12 cellular contexts compared by ENCODE assay signal in the genomic region with DNA sequence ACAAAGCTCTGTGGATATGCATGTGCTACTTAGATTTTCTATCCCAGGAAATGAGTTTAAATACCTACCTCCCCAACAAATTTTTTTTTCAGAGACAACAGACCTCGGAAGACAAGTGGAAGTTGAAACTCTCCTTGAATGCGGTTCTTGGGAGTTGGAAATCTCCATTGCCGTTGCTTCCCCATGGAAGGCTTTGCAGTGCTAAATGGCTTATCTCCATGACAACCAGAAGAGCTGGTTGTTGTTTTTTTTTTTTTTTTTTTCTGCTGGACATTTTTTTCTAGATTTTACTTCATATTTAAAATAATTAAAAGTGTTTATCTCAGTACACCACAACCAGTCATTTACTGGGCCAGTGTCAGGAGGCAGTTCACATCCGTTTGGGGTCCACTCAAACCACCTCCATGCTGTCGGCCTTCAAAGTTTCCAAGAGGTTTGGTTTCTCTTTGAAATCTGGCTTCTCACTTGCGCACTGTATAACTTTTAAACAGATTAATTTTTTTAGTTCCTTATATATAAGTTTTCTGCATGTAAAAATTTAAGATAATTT.
DNase-seq lines count a peak whose midpoint lies in the region; ATAC-seq and TF ChIP-seq lines count a peak whose summit lies in the region.
"Had no signal": no experiment of that assay in that cellular context is flagged by ENCODE, and none has a peak within 500 bp of the region (broad histone marks: within the 10 kb centered on the region; RNA-seq: fewer than 3 reads in every experiment).

No MANE protein-coding gene starts in this region.

- peak overlapping the region; percentile 29 to 88 (median 84) for H3K4me3 Mint-ChIP-seq in CD4-positive, alpha-beta memory T cell
- H3K4me3 Mint-ChIP-seq in HFFc6 = peak overlapping the region; percentile 45; the same call in 1 of the 2 replicates
- peak overlapping the region; percentile 62 for H3K4me3 Mint-ChIP-seq in activated T-helper 2 cell treated with anti-CD3 and anti-CD28 coated beads, Interferon-gamma antibody, Interleukin-2, Interleukin-4, amounts not matched to agents 10 μg/mL and 5 μg/mL and 100 μg/mL, durations not matched to agents 14 hours and 24 hours and 36 hours (ENCODE audit: low read depth)
- H3K4me3 Mint-ChIP-seq in naive B cell = peak overlapping the region in 7 of 8 donors; percentile 13 to 88 (median 79)
- H3K4me3 Mint-ChIP-seq: mesothelial cell of epicardium had no signal

- no peaks in the 10 kb centered on the region for H3K27me3 Mint-ChIP-seq in CD4-positive, alpha-beta memory T cell
- H3K27me3 Mint-ChIP-seq in HFFc6 (ENCODE audit: insufficient read depth) = no peaks in the 10 kb centered on the region; the same call in 1 of the 2 replicates
- H3K27me3 Mint-ChIP-seq in activated T-helper 2 cell treated with anti-CD3 and anti-CD28 coated beads, Interferon-gamma antibody, Interleukin-2, Interleukin-4, amounts not matched to agents 10 μg/mL and 5 μg/mL and 100 μg/mL, durations not matched to agents 14 hours and 24 hours and 36 hours (ENCODE audit: low read depth) = peaks cover 6% of the 10 kb centered on the region
- peaks cover 0 to 6% (median 3%) of the 10 kb centered on the region in 3 donors for H3K27me3 Mint-ChIP-seq in naive B cell

- H3K27me3 ChIP-seq in CD4-positive, alpha-beta memory T cell (ENCODE audit: insufficient read depth, low read length) = no peaks in the 10 kb centered on the region

- no peak for DNase-seq in CD4-positive, alpha-beta memory T cell
- DNase-seq in HFFc6 (no peak), naive B cell (no peak), NCI-H187 (lab: John Stamatoyannopoulos, UW) (no peak), putamen (ENCODE audit: low spot score) (no peak)
- DNase-seq in activated T-helper 2 cell treated with anti-CD3 and anti-CD28 coated beads, Interferon-gamma antibody, Interleukin-2, Interleukin-4, amounts not matched to agents 10 μg/mL and 5 μg/mL and 100 μg/mL, durations not matched to agents 14 hours and 24 hours and 36 hours (ENCODE audit: low spot score) = no peak
- DNase-seq: NCI-H1930 had no signal

- no peak overlapping the region for H3K27ac ChIP-seq in CD4-positive, alpha-beta memory T cell (ENCODE audit: low read depth, low read length)
- H3K27ac ChIP-seq: RWPE1 had no signal

- POLR2A ChIA-PET in CD4-positive, alpha-beta memory T cell (lab: Charles Lee; ENCODE audit: partially characterized antibody) = interaction anchor here (0.8 to 1.2 kb wide), 2 partner anchors 482 to 555 kb away, joined by 4 read pairs; partner anchors contain the start of gene SFMBT2

- intact Hi-C loops in CD4-positive, alpha-beta memory T cell (cut with micrococcal nuclease) = loop anchor here (5.0 kb wide), 1 partner anchor 511 kb away; no protein-coding TSS in a partner anchor
- intact Hi-C loops in activated T-helper 2 cell treated with anti-CD3 and anti-CD28 coated beads, Interferon-gamma antibody, Interleukin-2, Interleukin-4, amounts not matched to agents 10 μg/mL and 5 μg/mL and 100 μg/mL, durations not matched to agents 14 hours and 24 hours and 36 hours (cut with micrococcal nuclease) = loop anchor here (5.0 to 10.0 kb wide), 4 partner anchors 106 to 344 kb away; no protein-coding TSS in a partner anchor

- H3K9me3 ChIP-seq in CD4-positive, alpha-beta memory T cell (ENCODE audit: control insufficient read depth in 1 of 2, low read length in 2 of 2) = no peaks in the 10 kb centered on the region

- peaks cover 0 to 2% of the 10 kb centered on the region in 2 donors for H3K36me3 Mint-ChIP-seq in CD4-positive, alpha-beta memory T cell
- H3K36me3 Mint-ChIP-seq in HFFc6 (ENCODE audit: low read depth) (peaks cover 6% of the 10 kb centered on the region; the same call in 1 of the 2 replicates), naive B cell (no peaks in the 10 kb centered on the region)
- no peaks in the 10 kb centered on the region for H3K36me3 Mint-ChIP-seq in activated T-helper 2 cell treated with anti-CD3 and anti-CD28 coated beads, Interferon-gamma antibody, Interleukin-2, Interleukin-4, amounts not matched to agents 10 μg/mL and 5 μg/mL and 100 μg/mL, durations not matched to agents 14 hours and 24 hours and 36 hours (ENCODE audit: low read depth)
- H3K36me3 Mint-ChIP-seq: mesothelial cell of epicardium had no signal

- CTCF ChIA-PET in CD4-positive, alpha-beta memory T cell (lab: Charles Lee; ENCODE audit: partially characterized antibody) = interaction anchor here (0.9 to 2.8 kb wide), 3 partner anchors 9 to 488 kb away, joined by 3 to 21 read pairs (median 6); no protein-coding TSS in a partner anchor

- ATAC-seq in naive B cell (ENCODE audit: low read depth in 2 of 2) (no peak), HG03280 (IDR thresholded peaks at IDR 0.05; ENCODE audit: unreplicated experiment) (no peak), HG03460 (IDR thresholded peaks at IDR 0.05; ENCODE audit: unreplicated experiment) (no peak)

- H3K9me3 Mint-ChIP-seq in CD4-positive, alpha-beta memory T cell = no peaks in the 10 kb centered on the region
- H3K9me3 Mint-ChIP-seq in HFFc6 = peaks cover 17% of the 10 kb centered on the region
- peaks cover 8% of the 10 kb centered on the region for H3K9me3 Mint-ChIP-seq in activated T-helper 2 cell treated with anti-CD3 and anti-CD28 coated beads, Interferon-gamma antibody, Interleukin-2, Interleukin-4, amounts not matched to agents 10 μg/mL and 5 μg/mL and 100 μg/mL, durations not matched to agents 14 hours and 24 hours and 36 hours
- H3K9me3 Mint-ChIP-seq in naive B cell = no peaks in the 10 kb centered on the region

- peak overlapping the region in 1 of 2 donors; percentile 21 for H3K4me3 ChIP-seq in CD4-positive, alpha-beta memory T cell (ENCODE audit: low read length in 2 of 2)
- H3K4me3 ChIP-seq: skin epidermis had no signal

- peaks cover 52% of the 10 kb centered on the region for H3K4me1 ChIP-seq in CD4-positive, alpha-beta memory T cell (ENCODE audit: insufficient read depth, low read length)

- H3K27ac Mint-ChIP-seq in CD4-positive, alpha-beta memory T cell = peak overlapping the region in 6 of 7 donors; percentile 44 to 91 (median 82)
- H3K27ac Mint-ChIP-seq in HFFc6 (peak overlapping the region; percentile 35), naive B cell (peak overlapping the region in 4 of 6 donors; percentile 79 to 95 (median 88))
- H3K27ac Mint-ChIP-seq in activated T-helper 2 cell treated with anti-CD3 and anti-CD28 coated beads, Interferon-gamma antibody, Interleukin-2, Interleukin-4, amounts not matched to agents 10 μg/mL and 5 μg/mL and 100 μg/mL, durations not matched to agents 14 hours and 24 hours and 36 hours = peak overlapping the region; percentile 91
- H3K27ac Mint-ChIP-seq: mesothelial cell of epicardium had no signal

- H3K36me3 ChIP-seq in CD4-positive, alpha-beta memory T cell (ENCODE audit: insufficient read depth, low read length) = no peaks in the 10 kb centered on the region

- no peak for TF ChIP-seq CTCF in HFFc6 (IDR thresholded peaks at IDR 0.05)

- H3K4me1 Mint-ChIP-seq in CD4-positive, alpha-beta memory T cell = peaks cover 35 to 45% (median 38%) of the 10 kb centered on the region in 4 donors
- peaks cover 10% of the 10 kb centered on the region for H3K4me1 Mint-ChIP-seq in HFFc6 (ENCODE audit: low read depth)
- peaks cover 42% of the 10 kb centered on the region for H3K4me1 Mint-ChIP-seq in activated T-helper 2 cell treated with anti-CD3 and anti-CD28 coated beads, Interferon-gamma antibody, Interleukin-2, Interleukin-4, amounts not matched to agents 10 μg/mL and 5 μg/mL and 100 μg/mL, durations not matched to agents 14 hours and 24 hours and 36 hours (ENCODE audit: low read depth)
- peaks cover 25 to 50% (median 37%) of the 10 kb centered on the region in 3 donors for H3K4me1 Mint-ChIP-seq in naive B cell

Comparison
In these comparisons a context has a peak if more than half of its experiments do, and no peak if none do; other contexts are left out.
1. H3K27ac Mint-ChIP-seq: peak in every context shown above with its lines; median percentile 91 in activated T-helper 2 cell treated with anti-CD3 and anti-CD28 coated beads, Interferon-gamma antibody, Interleukin-2, Interleukin-4, amounts not matched to agents 10 μg/mL and 5 μg/mL and 100 μg/mL, durations not matched to agents 14 hours and 24 hours and 36 hours; 88 in naive B cell; 82 in CD4-positive, alpha-beta memory T cell; 35 in HFFc6.